8 cellular contexts compared by ENCODE assay signal in the genomic region with DNA sequence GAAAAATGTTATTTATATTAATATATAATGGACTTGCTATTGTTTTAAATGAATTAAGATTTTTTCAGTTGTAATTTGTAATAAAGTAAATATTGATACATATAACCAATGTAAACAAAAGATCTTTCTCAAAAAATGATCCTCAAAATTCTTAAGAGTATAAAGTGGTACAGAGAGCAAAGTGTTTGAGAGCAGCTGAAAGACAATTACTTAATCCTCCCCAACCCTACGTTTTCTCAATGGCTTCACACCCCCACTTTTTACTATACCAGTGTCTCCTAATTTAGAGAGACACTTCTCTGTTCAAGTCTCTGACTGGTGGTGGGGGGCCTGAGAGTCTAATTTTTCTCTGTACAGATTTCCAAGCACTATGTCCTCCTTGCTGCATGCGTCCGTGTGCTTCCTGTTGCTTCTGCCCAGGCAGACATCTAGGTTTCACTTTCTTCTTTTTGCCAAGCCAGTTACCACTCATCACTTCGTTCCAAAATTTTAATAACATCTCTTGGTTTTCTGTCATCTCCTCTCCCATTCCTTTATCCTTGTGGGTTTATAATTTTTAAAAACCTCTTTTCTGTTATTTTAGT.
DNase-seq lines count a peak whose midpoint lies in the region; ATAC-seq, FAIRE-seq and TF ChIP-seq lines count a peak whose summit lies in the region.

No MANE protein-coding gene starts in this region.

- TF ChIP-seq CTCF in GM20000 (IDR thresholded peaks at IDR 0.05; ENCODE audit: extremely low read depth, missing control alignments) (no peak), astrocyte (IDR thresholded peaks at IDR 0.05; ENCODE audit: insufficient read depth, low read depth, low read length) (no peak), body of pancreas (IDR thresholded peaks at IDR 0.05) (no peak)

- H3K4me2 ChIP-seq in astrocyte (ENCODE audit: low read length) = peak overlapping the region; percentile 55

- H3K4me1 Mint-ChIP-seq in astrocyte (ENCODE audit: low read depth, unreplicated experiment) = no peaks in the 10 kb centered on the region

- no peaks in the 10 kb centered on the region for H3K9me3 ChIP-seq in astrocyte (ENCODE audit: insufficient read depth, low read depth, low read length)
- no peaks in the 10 kb centered on the region for H3K9me3 ChIP-seq in body of pancreas

- no peak overlapping the region for H2AFZ ChIP-seq in astrocyte (ENCODE audit: low read depth, low read length)

- H3K36me3 ChIP-seq in astrocyte (ENCODE audit: insufficient read depth, low read length) (no peaks in the 10 kb centered on the region), body of pancreas (replicated peaks in 1 of 2; ENCODE audit: insufficient read depth in 1 of 2, low read depth in 2 of 2) (no peaks in the 10 kb centered on the region)

- ATAC-seq in HG03558 (IDR thresholded peaks at IDR 0.05; ENCODE audit: extremely low read depth, unreplicated experiment) (peak; percentile 75), Right ventricle myocardium superior (ENCODE audit: poor library complexity) (no peak), body of pancreas (no peak)

- no peak overlapping the region for H3K4me3 Mint-ChIP-seq in astrocyte (ENCODE audit: unreplicated experiment)

- no peak for TF ChIP-seq POLR2A in body of pancreas (IDR thresholded peaks at IDR 0.05)

- no peaks in the 10 kb centered on the region for H3K27me3 Mint-ChIP-seq in astrocyte (ENCODE audit: low read depth, unreplicated experiment)

- H3K79me2 ChIP-seq in astrocyte (ENCODE audit: insufficient read depth, low read length) = no peaks in the 10 kb centered on the region

- H3K36me3 Mint-ChIP-seq in astrocyte (ENCODE audit: low read depth, unreplicated experiment) = no peaks in the 10 kb centered on the region

- FAIRE-seq in astrocyte (lab: Jason Lieb, UNC) = no peak

- 45 to 59% methylated on average over 4 of the region's 4 CpGs for WGBS in body of pancreas, 2 donors

- intact Hi-C loops in Right ventricle myocardium superior (cut with DNase I) = no loop called here
- intact Hi-C loops in body of pancreas (cut with DNase I) = no loop called here

- no peak overlapping the region for H3K9ac ChIP-seq in astrocyte (ENCODE audit: low read length)

- no peaks in the 10 kb centered on the region for H3K4me1 ChIP-seq in astrocyte (ENCODE audit: insufficient read depth, low read length)
- no peaks in the 10 kb centered on the region for H3K4me1 ChIP-seq in body of pancreas

- no peak overlapping the region for H3K4me3 ChIP-seq in astrocyte (ENCODE audit: insufficient read depth, low read depth, low read length)
- no peak overlapping the region for H3K4me3 ChIP-seq in body of pancreas

- no peaks in the 10 kb centered on the region for H3K9me3 Mint-ChIP-seq in astrocyte (ENCODE audit: unreplicated experiment)

- DNase-seq in DMS53 treated with DMSO at 0.1 percent for 48 hours (lab: John Stamatoyannopoulos, UW; ENCODE audit: unreplicated experiment) (peak; percentile 1), GM20000 (ENCODE audit: low spot score) (peak; percentile 5), astrocyte (ENCODE audit: low read depth) (no peak), cerebellar nuclear complex (lab: John Stamatoyannopoulos, UW) (no peak), Right ventricle myocardium superior (no peak), body of pancreas (no peak), SW480 (ENCODE audit: low spot score) (no peak)

- H3K27me3 ChIP-seq in astrocyte (ENCODE audit: insufficient read depth, low read length) (no peaks in the 10 kb centered on the region), body of pancreas (no peaks in the 10 kb centered on the region)

- H4K20me1 ChIP-seq in astrocyte (ENCODE audit: insufficient read depth, low read length) = no peaks in the 10 kb centered on the region

- no peak overlapping the region for H3K27ac Mint-ChIP-seq in astrocyte (ENCODE audit: unreplicated experiment)

- no peak overlapping the region for H3K27ac ChIP-seq in astrocyte (ENCODE audit: low read depth, low read length)
- H3K27ac ChIP-seq in body of pancreas = no peak overlapping the region

Comparison
In these comparisons a context has a peak if more than half of its experiments do, and no peak if none do; other contexts are left out.
1. DNase-seq: peak in DMS53 treated with DMSO at 0.1 percent for 48 hours (single experiment) and GM20000 (single experiment); none in astrocyte (single experiment), cerebellar nuclear complex (0 of 2), Right ventricle myocardium superior (single experiment), body of pancreas (0 of 4) and SW480 (single experiment).